Comparison of ENCODE assay signal across 16 cellular contexts in genomic region chr14:77488558-77488957, GRCh38.
DNase-seq lines count a peak whose midpoint lies in the region; FAIRE-seq and TF ChIP-seq lines count a peak whose summit lies in the region.
"Had no signal": no experiment of that assay in that cellular context is flagged by ENCODE, and none has a peak within 500 bp of the region (broad histone marks: within the 10 kb centered on the region; RNA-seq: fewer than 3 reads in every experiment).

No MANE protein-coding gene starts in this region.

- no peak overlapping the region for H3K4me3 Mint-ChIP-seq in nephron progenitor cell
- H3K4me3 Mint-ChIP-seq: B cell; CD8-positive, alpha-beta T cell; IgD-negative memory B cell had no signal

- peaks cover 35% of the 10 kb centered on the region for H3K4me1 Mint-ChIP-seq in nephron progenitor cell
- H3K4me1 Mint-ChIP-seq: B cell, IgD-negative memory B cell had no signal

- H3K9me3 Mint-ChIP-seq in nephron progenitor cell, result no peaks in the 10 kb centered on the region
- H3K9me3 Mint-ChIP-seq: CD8-positive, alpha-beta T cell; IgD-negative memory B cell had no signal

- H3K27me3 Mint-ChIP-seq in nephron progenitor cell (ENCODE audit: low read depth, poor library complexity), result peaks cover 3% of the 10 kb centered on the region
- H3K27me3 Mint-ChIP-seq: B cell, IgD-negative memory B cell had no signal

- no peak for FAIRE-seq in D721Med (lab: Jason Lieb, UNC)
- FAIRE-seq: A204.1, GM18507, H54 had no signal

- no peaks in the 10 kb centered on the region for H3K36me3 Mint-ChIP-seq in nephron progenitor cell (ENCODE audit: low read depth)
- H3K36me3 Mint-ChIP-seq: CD8-positive, alpha-beta T cell; IgD-negative memory B cell had no signal

- DNase-seq in D721Med (ENCODE audit: insufficient read length, low spot score), result peak; percentile 8
- DNase-seq in NCI-H1694 (lab: John Stamatoyannopoulos, UW), result peak; percentile 39
- DNase-seq in NCI-H524 (lab: John Stamatoyannopoulos, UW), result peak; percentile 36 to 86
- no peak for DNase-seq in nephron progenitor cell
- DNase-seq in NCI-H1436 treated with DMSO at 0.1 percent for 48 hours (lab: John Stamatoyannopoulos, UW), result no peak
- no peak for DNase-seq in GM19240 (ENCODE audit: insufficient read length, low spot score)
- no peak for DNase-seq in HUDEP-2 (lab: John Stamatoyannopoulos, UW; ENCODE audit: unreplicated experiment in 76 of 76)
- DNase-seq: C1 segment of cervical spinal cord; CD8-positive, alpha-beta T cell; COR-L47; GM23248 had no signal

- TF ChIP-seq CTCF in D721Med (IDR thresholded peaks at IDR 0.05; ENCODE audit: insufficient read depth, missing control alignments) (no peak), nephron progenitor cell (IDR thresholded peaks at IDR 0.05) (no peak)

- H3K27ac Mint-ChIP-seq in nephron progenitor cell, result peak overlapping the region; percentile 77
- H3K27ac Mint-ChIP-seq: B cell; CD8-positive, alpha-beta T cell; IgD-negative memory B cell had no signal

Comparison
In these comparisons a context has a peak if more than half of its experiments do, and no peak if none do; other contexts are left out.
1. DNase-seq: peak in D721Med (single experiment), NCI-H1694 (single experiment) and NCI-H524 (2 of 2); none in nephron progenitor cell (single experiment), NCI-H1436 treated with DMSO at 0.1 percent for 48 hours (single experiment), GM19240 (single experiment) and HUDEP-2 (0 of 76).